Comparison of ENCODE assay signal across 1 cellular context in the genomic region with DNA sequence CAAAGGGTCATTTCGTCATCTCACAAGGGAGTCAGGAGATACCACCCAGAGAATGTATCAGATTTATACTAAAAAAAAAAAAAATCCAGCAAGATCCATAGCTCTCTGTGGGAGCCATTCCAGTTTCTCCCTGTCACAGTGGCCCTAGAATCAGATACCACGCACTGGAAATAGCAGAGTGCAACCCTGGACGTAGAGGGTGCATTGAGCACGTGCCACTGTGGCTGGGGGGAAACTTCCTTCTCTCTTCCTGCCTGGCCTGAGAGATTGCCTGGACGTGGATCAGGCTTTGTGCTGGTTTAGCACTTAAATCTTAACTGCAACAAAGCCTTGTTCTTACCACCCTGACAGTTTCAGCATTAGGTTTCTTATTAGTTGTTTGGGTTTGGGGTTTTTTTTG.
TF ChIP-seq lines count a peak whose summit lies in the region.

No MANE protein-coding gene starts in this region.

TF ChIP-seq in K562, 482 proteins besides CTCF, POLR2A, EP300 and RAD21 (continued from another document):
- TF ChIP-seq, protein P1, sequence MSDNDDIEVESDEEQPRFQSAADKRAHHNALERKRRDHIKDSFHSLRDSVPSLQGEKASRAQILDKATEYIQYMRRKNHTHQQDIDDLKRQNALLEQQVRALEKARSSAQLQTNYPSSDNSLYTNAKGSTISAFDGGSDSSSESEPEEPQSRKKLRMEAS (CRISPR knock-in tag; IDR thresholded peaks at IDR 0.05), result peak; percentile 46; the same call in 1 of the 2 replicates
- TF ChIP-seq, protein P2, sequence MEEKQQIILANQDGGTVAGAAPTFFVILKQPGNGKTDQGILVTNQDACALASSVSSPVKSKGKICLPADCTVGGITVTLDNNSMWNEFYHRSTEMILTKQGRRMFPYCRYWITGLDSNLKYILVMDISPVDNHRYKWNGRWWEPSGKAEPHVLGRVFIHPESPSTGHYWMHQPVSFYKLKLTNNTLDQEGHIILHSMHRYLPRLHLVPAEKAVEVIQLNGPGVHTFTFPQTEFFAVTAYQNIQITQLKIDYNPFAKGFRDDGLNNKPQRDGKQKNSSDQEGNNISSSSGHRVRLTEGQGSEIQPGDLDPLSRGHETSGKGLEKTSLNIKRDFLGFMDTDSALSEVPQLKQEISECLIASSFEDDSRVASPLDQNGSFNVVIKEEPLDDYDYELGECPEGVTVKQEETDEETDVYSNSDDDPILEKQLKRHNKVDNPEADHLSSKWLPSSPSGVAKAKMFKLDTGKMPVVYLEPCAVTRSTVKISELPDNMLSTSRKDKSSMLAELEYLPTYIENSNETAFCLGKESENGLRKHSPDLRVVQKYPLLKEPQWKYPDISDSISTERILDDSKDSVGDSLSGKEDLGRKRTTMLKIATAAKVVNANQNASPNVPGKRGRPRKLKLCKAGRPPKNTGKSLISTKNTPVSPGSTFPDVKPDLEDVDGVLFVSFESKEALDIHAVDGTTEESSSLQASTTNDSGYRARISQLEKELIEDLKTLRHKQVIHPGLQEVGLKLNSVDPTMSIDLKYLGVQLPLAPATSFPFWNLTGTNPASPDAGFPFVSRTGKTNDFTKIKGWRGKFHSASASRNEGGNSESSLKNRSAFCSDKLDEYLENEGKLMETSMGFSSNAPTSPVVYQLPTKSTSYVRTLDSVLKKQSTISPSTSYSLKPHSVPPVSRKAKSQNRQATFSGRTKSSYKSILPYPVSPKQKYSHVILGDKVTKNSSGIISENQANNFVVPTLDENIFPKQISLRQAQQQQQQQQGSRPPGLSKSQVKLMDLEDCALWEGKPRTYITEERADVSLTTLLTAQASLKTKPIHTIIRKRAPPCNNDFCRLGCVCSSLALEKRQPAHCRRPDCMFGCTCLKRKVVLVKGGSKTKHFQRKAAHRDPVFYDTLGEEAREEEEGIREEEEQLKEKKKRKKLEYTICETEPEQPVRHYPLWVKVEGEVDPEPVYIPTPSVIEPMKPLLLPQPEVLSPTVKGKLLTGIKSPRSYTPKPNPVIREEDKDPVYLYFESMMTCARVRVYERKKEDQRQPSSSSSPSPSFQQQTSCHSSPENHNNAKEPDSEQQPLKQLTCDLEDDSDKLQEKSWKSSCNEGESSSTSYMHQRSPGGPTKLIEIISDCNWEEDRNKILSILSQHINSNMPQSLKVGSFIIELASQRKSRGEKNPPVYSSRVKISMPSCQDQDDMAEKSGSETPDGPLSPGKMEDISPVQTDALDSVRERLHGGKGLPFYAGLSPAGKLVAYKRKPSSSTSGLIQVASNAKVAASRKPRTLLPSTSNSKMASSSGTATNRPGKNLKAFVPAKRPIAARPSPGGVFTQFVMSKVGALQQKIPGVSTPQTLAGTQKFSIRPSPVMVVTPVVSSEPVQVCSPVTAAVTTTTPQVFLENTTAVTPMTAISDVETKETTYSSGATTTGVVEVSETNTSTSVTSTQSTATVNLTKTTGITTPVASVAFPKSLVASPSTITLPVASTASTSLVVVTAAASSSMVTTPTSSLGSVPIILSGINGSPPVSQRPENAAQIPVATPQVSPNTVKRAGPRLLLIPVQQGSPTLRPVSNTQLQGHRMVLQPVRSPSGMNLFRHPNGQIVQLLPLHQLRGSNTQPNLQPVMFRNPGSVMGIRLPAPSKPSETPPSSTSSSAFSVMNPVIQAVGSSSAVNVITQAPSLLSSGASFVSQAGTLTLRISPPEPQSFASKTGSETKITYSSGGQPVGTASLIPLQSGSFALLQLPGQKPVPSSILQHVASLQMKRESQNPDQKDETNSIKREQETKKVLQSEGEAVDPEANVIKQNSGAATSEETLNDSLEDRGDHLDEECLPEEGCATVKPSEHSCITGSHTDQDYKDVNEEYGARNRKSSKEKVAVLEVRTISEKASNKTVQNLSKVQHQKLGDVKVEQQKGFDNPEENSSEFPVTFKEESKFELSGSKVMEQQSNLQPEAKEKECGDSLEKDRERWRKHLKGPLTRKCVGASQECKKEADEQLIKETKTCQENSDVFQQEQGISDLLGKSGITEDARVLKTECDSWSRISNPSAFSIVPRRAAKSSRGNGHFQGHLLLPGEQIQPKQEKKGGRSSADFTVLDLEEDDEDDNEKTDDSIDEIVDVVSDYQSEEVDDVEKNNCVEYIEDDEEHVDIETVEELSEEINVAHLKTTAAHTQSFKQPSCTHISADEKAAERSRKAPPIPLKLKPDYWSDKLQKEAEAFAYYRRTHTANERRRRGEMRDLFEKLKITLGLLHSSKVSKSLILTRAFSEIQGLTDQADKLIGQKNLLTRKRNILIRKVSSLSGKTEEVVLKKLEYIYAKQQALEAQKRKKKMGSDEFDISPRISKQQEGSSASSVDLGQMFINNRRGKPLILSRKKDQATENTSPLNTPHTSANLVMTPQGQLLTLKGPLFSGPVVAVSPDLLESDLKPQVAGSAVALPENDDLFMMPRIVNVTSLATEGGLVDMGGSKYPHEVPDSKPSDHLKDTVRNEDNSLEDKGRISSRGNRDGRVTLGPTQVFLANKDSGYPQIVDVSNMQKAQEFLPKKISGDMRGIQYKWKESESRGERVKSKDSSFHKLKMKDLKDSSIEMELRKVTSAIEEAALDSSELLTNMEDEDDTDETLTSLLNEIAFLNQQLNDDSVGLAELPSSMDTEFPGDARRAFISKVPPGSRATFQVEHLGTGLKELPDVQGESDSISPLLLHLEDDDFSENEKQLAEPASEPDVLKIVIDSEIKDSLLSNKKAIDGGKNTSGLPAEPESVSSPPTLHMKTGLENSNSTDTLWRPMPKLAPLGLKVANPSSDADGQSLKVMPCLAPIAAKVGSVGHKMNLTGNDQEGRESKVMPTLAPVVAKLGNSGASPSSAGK (IDR thresholded peaks at IDR 0.05), result 0 out of 2 replicates have a peak, but pooled peaks have one; percentile 25
- no peak for TF ChIP-seq GABPA (tag; conservative IDR thresholded peaks at IDR 0.05; ENCODE audit: low read depth)
- peak; percentile 63 for TF ChIP-seq L3MBTL2 (IDR thresholded peaks at IDR 0.05)
- TF ChIP-seq, protein P3, sequence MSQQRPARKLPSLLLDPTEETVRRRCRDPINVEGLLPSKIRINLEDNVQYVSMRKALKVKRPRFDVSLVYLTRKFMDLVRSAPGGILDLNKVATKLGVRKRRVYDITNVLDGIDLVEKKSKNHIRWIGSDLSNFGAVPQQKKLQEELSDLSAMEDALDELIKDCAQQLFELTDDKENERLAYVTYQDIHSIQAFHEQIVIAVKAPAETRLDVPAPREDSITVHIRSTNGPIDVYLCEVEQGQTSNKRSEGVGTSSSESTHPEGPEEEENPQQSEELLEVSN (IDR thresholded peaks at IDR 0.05; ENCODE audit: borderline replicate concordance in 1 of 2, extremely low read depth in 1 of 2, insufficient read depth in 1 of 2, insufficient read length in 1 of 2, low read depth in 1 of 2, low read length in 1 of 2, poor library complexity in 1 of 2, severe bottlenecking in 1 of 2), result peak; percentile 45 to 79
- no peak for TF ChIP-seq TAF1 (IDR thresholded peaks at IDR 0.05; ENCODE audit: control insufficient read depth, extremely low read depth, insufficient read depth, low read length, severe bottlenecking)
- TF ChIP-seq PHF20 (IDR thresholded peaks at IDR 0.05; ENCODE audit: partially characterized antibody), result no peak
- TF ChIP-seq CXXC5 (CRISPR knock-in tag; IDR thresholded peaks at IDR 0.05), result 0 out of 2 replicates have a peak, but pooled peaks have one; percentile 37
- TF ChIP-seq BHLHE40 (IDR thresholded peaks at IDR 0.05; ENCODE audit: low read length), result peak; percentile 88
- no peak for TF ChIP-seq TBP (optimal IDR thresholded peaks at IDR 0.05; ENCODE audit: low read depth, low read length)
- no peak for TF ChIP-seq ZZZ3 (IDR thresholded peaks at IDR 0.05)
- no peak for TF ChIP-seq HDAC1 (IDR thresholded peaks at IDR 0.05)
- no peak for TF ChIP-seq NR2C2 (CRISPR knock-in tag; IDR thresholded peaks at IDR 0.05)
- no peak for TF ChIP-seq NR2C2 (tag; IDR thresholded peaks at IDR 0.05)
- TF ChIP-seq RBM14 (IDR thresholded peaks at IDR 0.05; ENCODE audit: borderline replicate concordance, insufficient read depth, low read depth, low read length), result no peak
- TF ChIP-seq IFI16 (CRISPR knock-in tag; IDR thresholded peaks at IDR 0.05), result no peak
- TF ChIP-seq, protein P4, sequence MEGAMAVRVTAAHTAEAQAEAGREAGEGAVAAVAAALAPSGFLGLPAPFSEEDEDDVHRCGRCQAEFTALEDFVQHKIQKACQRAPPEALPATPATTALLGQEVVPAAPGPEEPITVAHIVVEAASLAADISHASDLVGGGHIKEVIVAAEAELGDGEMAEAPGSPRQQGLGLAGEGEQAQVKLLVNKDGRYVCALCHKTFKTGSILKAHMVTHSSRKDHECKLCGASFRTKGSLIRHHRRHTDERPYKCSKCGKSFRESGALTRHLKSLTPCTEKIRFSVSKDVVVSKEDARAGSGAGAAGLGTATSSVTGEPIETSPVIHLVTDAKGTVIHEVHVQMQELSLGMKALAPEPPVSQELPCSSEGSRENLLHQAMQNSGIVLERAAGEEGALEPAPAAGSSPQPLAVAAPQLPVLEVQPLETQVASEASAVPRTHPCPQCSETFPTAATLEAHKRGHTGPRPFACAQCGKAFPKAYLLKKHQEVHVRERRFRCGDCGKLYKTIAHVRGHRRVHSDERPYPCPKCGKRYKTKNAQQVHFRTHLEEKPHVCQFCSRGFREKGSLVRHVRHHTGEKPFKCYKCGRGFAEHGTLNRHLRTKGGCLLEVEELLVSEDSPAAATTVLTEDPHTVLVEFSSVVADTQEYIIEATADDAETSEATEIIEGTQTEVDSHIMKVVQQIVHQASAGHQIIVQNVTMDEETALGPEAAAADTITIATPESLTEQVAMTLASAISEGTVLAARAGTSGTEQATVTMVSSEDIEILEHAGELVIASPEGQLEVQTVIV (CRISPR knock-in tag; IDR thresholded peaks at IDR 0.05; ENCODE audit: borderline replicate concordance), result no peak
- no peak for TF ChIP-seq MAZ (CRISPR knock-in tag; conservative IDR thresholded peaks at IDR 0.05 in 1 of 2, IDR thresholded peaks at IDR 0.05 in 1 of 2)
- TF ChIP-seq TRIM24 (IDR thresholded peaks at IDR 0.05), result no peak
- no peak for TF ChIP-seq SETDB1 (IDR thresholded peaks at IDR 0.05; ENCODE audit: low read length)
- TF ChIP-seq ETV6 (IDR thresholded peaks at IDR 0.05; ENCODE audit: borderline replicate concordance in 1 of 2, low read depth in 2 of 2, low read length in 1 of 2), result peak in 1 of 2 experiments; percentile 31; a peak in 1 of 4 replicates
- no peak for TF ChIP-seq ETV6 (CRISPR knock-in tag; IDR thresholded peaks at IDR 0.05; ENCODE audit: borderline replicate concordance)
- TF ChIP-seq ZKSCAN3 (CRISPR knock-in tag; IDR thresholded peaks at IDR 0.05), result no peak
